ENCODE assay signal across 9 cellular contexts in the genomic region with DNA sequence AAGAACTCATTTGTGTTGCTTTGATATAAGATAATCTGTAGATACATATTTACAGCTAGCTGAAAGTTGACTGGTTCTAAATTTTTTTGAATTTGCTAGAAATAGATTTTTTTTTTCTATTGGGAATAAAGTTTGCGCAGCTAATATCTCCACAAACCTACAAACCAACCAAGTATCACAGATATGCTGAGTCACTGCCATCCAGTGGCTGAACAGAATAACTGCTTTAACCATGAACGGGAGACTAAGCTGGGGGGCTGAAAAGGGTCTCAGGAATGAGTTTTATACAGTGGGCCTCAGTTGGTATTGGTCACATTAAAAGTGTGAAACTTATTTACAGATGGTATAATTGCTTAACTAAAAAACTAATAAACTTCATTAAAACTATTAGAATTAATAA.
DNase-seq lines count a peak whose midpoint lies in the region; ATAC-seq and TF ChIP-seq lines count a peak whose summit lies in the region.
"Had no signal": no experiment of that assay in that cellular context is flagged by ENCODE, and none has a peak within 500 bp of the region (broad histone marks: within the 10 kb centered on the region; RNA-seq: fewer than 3 reads in every experiment).

No MANE protein-coding gene starts in this region.

- no TSS peak for BruUV-seq in Calu3 (replicated peaks; lab: Mats Ljungman, UMichigan)

- intact Hi-C loops in Calu3 (cut with micrococcal nuclease; ENCODE audit: unreplicated experiment): loop anchor here (1.0 to 5.0 kb wide), 3 partner anchors 289 to 564 kb away; no protein-coding TSS in a partner anchor
- intact Hi-C loops in ascending aorta (cut with DNase I): loop anchor here (1.0 to 5.0 kb wide), 2 partner anchors 326 to 563 kb away; a partner anchor contains a TSS

- no peak for ATAC-seq in HG03565 (IDR thresholded peaks at IDR 0.05; ENCODE audit: unreplicated experiment)

- no peaks in the 10 kb centered on the region for H3K36me3 ChIP-seq in ascending aorta
- no peaks in the 10 kb centered on the region for H3K36me3 ChIP-seq in liver (ENCODE audit: control insufficient read depth in 4 of 4, insufficient read depth in 3 of 4, low read depth in 1 of 4, low read length in 3 of 4)

- peak; percentile 76 to 78 for TF ChIP-seq RAD21 in liver (IDR thresholded peaks at IDR 0.05)

- TF ChIP-seq CTCF in Calu3 (IDR thresholded peaks at IDR 0.05; ENCODE audit: unreplicated experiment) (peak; percentile 26), ascending aorta (IDR thresholded peaks at IDR 0.05) (peak in 2 of 3 experiments; percentile 26 to 31), liver (IDR thresholded peaks at IDR 0.05; ENCODE audit: low read depth, low read length, missing input control) (peak; percentile 37)

- H3K9ac ChIP-seq in liver (ENCODE audit: low read depth in 1 of 2, low read length in 2 of 2): no peak overlapping the region

- no peak overlapping the region for H3K4me3 ChIP-seq in ascending aorta
- no peak overlapping the region for H3K4me3 ChIP-seq in liver (ENCODE audit: low read depth in 1 of 3, low read length in 3 of 3)

- H3K27ac ChIP-seq in ascending aorta (no peak overlapping the region), liver (ENCODE audit: low read depth in 1 of 2, low read length in 2 of 2) (no peak overlapping the region)

- no peaks in the 10 kb centered on the region for H3K27me3 Mint-ChIP-seq in Calu3 (ENCODE audit: unreplicated experiment)

- H3K4me1 ChIP-seq in ascending aorta (no peaks in the 10 kb centered on the region), liver (ENCODE audit: control insufficient read depth in 4 of 4, insufficient read depth in 4 of 4, low read length in 3 of 4) (no peaks in the 10 kb centered on the region)

- DNase-seq in Calu3 (peak; percentile 9), HT-29 (ENCODE audit: low spot score) (peak; percentile 17), ascending aorta (ENCODE audit: low spot score in 2 of 2) (no peak), activated T-cell treated with anti-CD3 and anti-CD28 coated beads for 4 hours (no peak), UCSD-AML1 (lab: John Stamatoyannopoulos, UW; ENCODE audit: unreplicated experiment) (no peak)
- DNase-seq in activated CD4-positive, alpha-beta T cell treated with anti-CD3 and anti-CD28 coated beads, Interleukin-2, amount 50 U/mL, for 4 hours: no peak
- DNase-seq: NCI-H1092 treated with DMSO at 0.1 percent for 48 hours had no signal

- WGBS in liver: 56% methylated on average over 2 of the region's 2 CpGs

- H3K9me3 ChIP-seq in ascending aorta (peaks cover 0 to 8% of the 10 kb centered on the region in 2 donors), liver (ENCODE audit: control insufficient read depth in 4 of 4, low read length in 3 of 4) (no peaks in the 10 kb centered on the region)

- no peaks in the 10 kb centered on the region for H3K36me3 Mint-ChIP-seq in Calu3 (ENCODE audit: insufficient read depth, unreplicated experiment)

- no peak overlapping the region for H3K27ac Mint-ChIP-seq in Calu3 (ENCODE audit: unreplicated experiment)

- no peaks in the 10 kb centered on the region for H3K4me1 Mint-ChIP-seq in Calu3 (ENCODE audit: low read depth, unreplicated experiment)

- H3K9me3 Mint-ChIP-seq in Calu3 (ENCODE audit: low read depth, unreplicated experiment): no peaks in the 10 kb centered on the region

- no peak overlapping the region for H3K4me3 Mint-ChIP-seq in Calu3 (ENCODE audit: low read depth, unreplicated experiment)

- H3K27me3 ChIP-seq in ascending aorta (no peaks in the 10 kb centered on the region), liver (ENCODE audit: control insufficient read depth in 4 of 4, insufficient read depth in 4 of 4, low read length in 3 of 4) (no peaks in the 10 kb centered on the region)

- CTCF ChIA-PET in Calu3 (lab: Charles Lee): interaction anchor here (0.7 to 1.8 kb wide), 2 partner anchors 563 to 1401 kb away, joined by 3 to 10 read pairs; a partner anchor contains a TSS

TF ChIP-seq in liver, 16 proteins besides CTCF, POLR2A, EP300 and RAD21:
- no peak for TF ChIP-seq SP1 (IDR thresholded peaks at IDR 0.05)
- TF ChIP-seq, protein P1, sequence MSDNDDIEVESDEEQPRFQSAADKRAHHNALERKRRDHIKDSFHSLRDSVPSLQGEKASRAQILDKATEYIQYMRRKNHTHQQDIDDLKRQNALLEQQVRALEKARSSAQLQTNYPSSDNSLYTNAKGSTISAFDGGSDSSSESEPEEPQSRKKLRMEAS (IDR thresholded peaks at IDR 0.05): no peak
- TF ChIP-seq, protein P2, sequence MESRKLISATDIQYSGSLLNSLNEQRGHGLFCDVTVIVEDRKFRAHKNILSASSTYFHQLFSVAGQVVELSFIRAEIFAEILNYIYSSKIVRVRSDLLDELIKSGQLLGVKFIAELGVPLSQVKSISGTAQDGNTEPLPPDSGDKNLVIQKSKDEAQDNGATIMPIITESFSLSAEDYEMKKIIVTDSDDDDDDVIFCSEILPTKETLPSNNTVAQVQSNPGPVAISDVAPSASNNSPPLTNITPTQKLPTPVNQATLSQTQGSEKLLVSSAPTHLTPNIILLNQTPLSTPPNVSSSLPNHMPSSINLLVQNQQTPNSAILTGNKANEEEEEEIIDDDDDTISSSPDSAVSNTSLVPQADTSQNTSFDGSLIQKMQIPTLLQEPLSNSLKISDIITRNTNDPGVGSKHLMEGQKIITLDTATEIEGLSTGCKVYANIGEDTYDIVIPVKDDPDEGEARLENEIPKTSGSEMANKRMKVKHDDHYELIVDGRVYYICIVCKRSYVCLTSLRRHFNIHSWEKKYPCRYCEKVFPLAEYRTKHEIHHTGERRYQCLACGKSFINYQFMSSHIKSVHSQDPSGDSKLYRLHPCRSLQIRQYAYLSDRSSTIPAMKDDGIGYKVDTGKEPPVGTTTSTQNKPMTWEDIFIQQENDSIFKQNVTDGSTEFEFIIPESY (IDR thresholded peaks at IDR 0.05): no peak

Comparison
In these comparisons a context has a peak if more than half of its experiments do, and no peak if none do; other contexts are left out.
1. DNase-seq: peak in Calu3 (single experiment) and HT-29 (single experiment); none in ascending aorta (0 of 2), activated T-cell treated with anti-CD3 and anti-CD28 coated beads for 4 hours (single experiment), UCSD-AML1 (single experiment) and activated CD4-positive, alpha-beta T cell treated with anti-CD3 and anti-CD28 coated beads, Interleukin-2, amount 50 U/mL, for 4 hours (0 of 2).
2. Peak in every context shown above with its lines, with median percentiles within 50 percentile points of each other: CTCF ChIP-seq.